13 cellular contexts compared by ENCODE assay signal in genomic region chr1:94658221-94658620, GRCh38.
DNase-seq lines count a peak whose midpoint lies in the region; ATAC-seq and TF ChIP-seq lines count a peak whose summit lies in the region.
"Had no signal": no experiment of that assay in that cellular context is flagged by ENCODE, and none has a peak within 500 bp of the region (broad histone marks: within the 10 kb centered on the region; RNA-seq: fewer than 3 reads in every experiment).

No MANE protein-coding gene starts in this region.

- H3F3A ChIP-seq in PC-3 (ENCODE audit: low read length, unreplicated experiment), result no peaks in the 10 kb centered on the region

- intact Hi-C loops in Calu3 (cut with micrococcal nuclease; ENCODE audit: unreplicated experiment) (no loop called here), PC-3 (cut with micrococcal nuclease) (no loop called here), esophagus muscularis mucosa (cut with DNase I) (no loop called here)

- H3K4me3 Mint-ChIP-seq in Calu3 (ENCODE audit: low read depth, unreplicated experiment), result no peak overlapping the region
- H3K4me3 Mint-ChIP-seq: CD4-positive, CD25-positive, alpha-beta regulatory T cell; stimulated activated naive B cell treated with anti-CD40 and anti-IgM and Interleukin-4, amounts not matched to agents 10 μg/mL and 1 μg/mL and 100 μg/mL, for 72 hours had no signal

- no TSS peak for BruUV-seq in Calu3 (replicated peaks; lab: Mats Ljungman, UMichigan)
- no TSS peak for BruUV-seq in PC-3 (replicated peaks; lab: Mats Ljungman, UMichigan)

- H3K9me3 ChIP-seq in PC-3 (ENCODE audit: low read length), result no peaks in the 10 kb centered on the region
- H3K9me3 ChIP-seq in muscle layer of duodenum (ENCODE audit: control insufficient read depth in 1 of 2, low read length in 2 of 2), result no peaks in the 10 kb centered on the region
- H3K9me3 ChIP-seq in esophagus muscularis mucosa, result no peaks in the 10 kb centered on the region

- no peak overlapping the region for H3K4me2 ChIP-seq in PC-3 (ENCODE audit: low read length)

- CTCF ChIA-PET in Calu3 (lab: Charles Lee) (no interaction called here), PC-3 (lab: Charles Lee) (no interaction called here)

- TF ChIP-seq EP300 in esophagus muscularis mucosa (IDR thresholded peaks at IDR 0.05), result no peak

- ATAC-seq in PC-3, result peak; percentile 28; the same call in 1 of the 2 replicates
- peak; percentile 89 for ATAC-seq in foreskin keratinocyte
- no peak for ATAC-seq in HG03139 (IDR thresholded peaks at IDR 0.05; ENCODE audit: unreplicated experiment)
- ATAC-seq in GM21786 (IDR thresholded peaks at IDR 0.05; ENCODE audit: unreplicated experiment), result no peak
- ATAC-seq: GM12878; stimulated activated naive B cell treated with anti-CD40 and anti-IgM and Interleukin-4, amounts not matched to agents 10 μg/mL and 1 μg/mL and 100 μg/mL, for 72 hours had no signal

- POLR2A ChIA-PET in PC-3 (lab: Charles Lee; ENCODE audit: unreplicated experiment), result no interaction called here

- H3K27me3 Mint-ChIP-seq in Calu3 (ENCODE audit: unreplicated experiment), result no peaks in the 10 kb centered on the region
- H3K27me3 Mint-ChIP-seq: CD4-positive, CD25-positive, alpha-beta regulatory T cell had no signal

- H3K36me3 Mint-ChIP-seq in Calu3 (ENCODE audit: insufficient read depth, unreplicated experiment), result peaks cover 10% of the 10 kb centered on the region
- H3K36me3 Mint-ChIP-seq: CD4-positive, CD25-positive, alpha-beta regulatory T cell; stimulated activated naive B cell treated with anti-CD40 and anti-IgM and Interleukin-4, amounts not matched to agents 10 μg/mL and 1 μg/mL and 100 μg/mL, for 72 hours had no signal

- H4K20me1 ChIP-seq in PC-3 (ENCODE audit: low read length), result no peaks in the 10 kb centered on the region

- H3K27ac Mint-ChIP-seq in Calu3 (ENCODE audit: unreplicated experiment), result peak overlapping the region; percentile 74
- H3K27ac Mint-ChIP-seq: CD4-positive, CD25-positive, alpha-beta regulatory T cell; stimulated activated naive B cell treated with anti-CD40 and anti-IgM and Interleukin-4, amounts not matched to agents 10 μg/mL and 1 μg/mL and 100 μg/mL, for 72 hours had no signal

- no peak overlapping the region for H3K27ac ChIP-seq in PC-3 (ENCODE audit: low read length)
- peak overlapping the region; percentile 43 for H3K27ac ChIP-seq in foreskin keratinocyte
- H3K27ac ChIP-seq in muscle layer of duodenum (ENCODE audit: low read length), result peak overlapping the region; percentile 35
- H3K27ac ChIP-seq in esophagus muscularis mucosa (replicated peaks in 1 of 4), result peak overlapping the region in 1 of 4 donors; percentile 26

- no peaks in the 10 kb centered on the region for H3K9me2 ChIP-seq in PC-3 (replicated peaks; ENCODE audit: low read length)

- DNase-seq in Calu3 (no peak), PC-3 (peak; percentile 23), foreskin keratinocyte (peak; percentile 46 to 79), NK-92 (lab: John Stamatoyannopoulos, UW; ENCODE audit: unreplicated experiment) (no peak), esophagus muscularis mucosa (ENCODE audit: extremely low spot score) (no peak)
- DNase-seq: CD4-positive, CD25-positive, alpha-beta regulatory T cell; central memory CD4-positive, alpha-beta T cell; NCI-H187 treated with DMSO at 0.1 percent for 48 hours; stimulated activated naive B cell treated with anti-CD40 and anti-IgM and Interleukin-4, amounts not matched to agents 10 μg/mL and 1 μg/mL and 100 μg/mL, for 72 hours had no signal

- no peak for TF ChIP-seq POLR2A in esophagus muscularis mucosa (IDR thresholded peaks at IDR 0.05; ENCODE audit: low read depth)

- H3K9ac ChIP-seq in PC-3 (ENCODE audit: low read length), result no peak overlapping the region

- H3K9me3 Mint-ChIP-seq in Calu3 (ENCODE audit: low read depth, unreplicated experiment), result no peaks in the 10 kb centered on the region
- H3K9me3 Mint-ChIP-seq: stimulated activated naive B cell treated with anti-CD40 and anti-IgM and Interleukin-4, amounts not matched to agents 10 μg/mL and 1 μg/mL and 100 μg/mL, for 72 hours had no signal

- H3K79me2 ChIP-seq in PC-3 (ENCODE audit: low read length), result no peaks in the 10 kb centered on the region

- WGBS in esophagus muscularis mucosa, result 41% methylated on average over 3 of the region's 3 CpGs

- H3K4me1 Mint-ChIP-seq in Calu3 (ENCODE audit: low read depth, unreplicated experiment), result peaks cover 60% of the 10 kb centered on the region
- H3K4me1 Mint-ChIP-seq: CD4-positive, CD25-positive, alpha-beta regulatory T cell; stimulated activated naive B cell treated with anti-CD40 and anti-IgM and Interleukin-4, amounts not matched to agents 10 μg/mL and 1 μg/mL and 100 μg/mL, for 72 hours had no signal

- H3K36me3 ChIP-seq in PC-3 (ENCODE audit: low read depth, low read length) (no peaks in the 10 kb centered on the region), muscle layer of duodenum (ENCODE audit: control insufficient read depth in 1 of 2, insufficient read depth in 2 of 2, low read length in 2 of 2) (no peaks in the 10 kb centered on the region), esophagus muscularis mucosa (no peaks in the 10 kb centered on the region)

- H3K4me1 ChIP-seq in PC-3 (ENCODE audit: insufficient read depth, low read length) (peaks cover 13% of the 10 kb centered on the region), foreskin keratinocyte (peaks cover 41% of the 10 kb centered on the region), muscle layer of duodenum (ENCODE audit: control insufficient read depth in 1 of 2, insufficient read depth in 2 of 2, low read length in 2 of 2) (peaks cover 3 to 8% of the 10 kb centered on the region in 2 donors), esophagus muscularis mucosa (peaks cover 0 to 12% (median 8%) of the 10 kb centered on the region in 4 donors)

- TF ChIP-seq CTCF in Calu3 (IDR thresholded peaks at IDR 0.05; ENCODE audit: unreplicated experiment), result no peak
- no peak for TF ChIP-seq CTCF in PC-3 (conservative IDR thresholded peaks at IDR 0.05; ENCODE audit: low read depth, low read length)
- TF ChIP-seq CTCF in foreskin keratinocyte (conservative IDR thresholded peaks at IDR 0.05), result no peak
- no peak for TF ChIP-seq CTCF in esophagus muscularis mucosa (IDR thresholded peaks at IDR 0.05)

- no peaks in the 10 kb centered on the region for H3K27me3 ChIP-seq in PC-3 (ENCODE audit: low read length)
- no peaks in the 10 kb centered on the region for H3K27me3 ChIP-seq in foreskin keratinocyte
- H3K27me3 ChIP-seq in muscle layer of duodenum (ENCODE audit: low read depth, low read length), result no peaks in the 10 kb centered on the region
- no peaks in the 10 kb centered on the region for H3K27me3 ChIP-seq in esophagus muscularis mucosa

- 0 out of 2 replicates have a peak overlapping the region, but pooled peaks have one; percentile 20 for H2AFZ ChIP-seq in PC-3 (ENCODE audit: low read length)

- H3K4me3 ChIP-seq in PC-3 (ENCODE audit: low read length) (no peak overlapping the region), muscle layer of duodenum (ENCODE audit: low read depth in 1 of 2, low read length in 2 of 2) (no peak overlapping the region), esophagus muscularis mucosa (no peak overlapping the region)
- H3K4me3 ChIP-seq: GM12878 had no signal

Comparison
In these comparisons a context has a peak if more than half of its experiments do, and no peak if none do; other contexts are left out.
1. DNase-seq: peak in PC-3 (single experiment) and foreskin keratinocyte (2 of 2); none in Calu3 (single experiment), NK-92 (single experiment) and esophagus muscularis mucosa (single experiment).
2. ATAC-seq: peak in PC-3 (single experiment) and foreskin keratinocyte (single experiment); none in HG03139 (single experiment) and GM21786 (single experiment).